ENCODE assay signal across 9 cellular contexts in the genomic region with DNA sequence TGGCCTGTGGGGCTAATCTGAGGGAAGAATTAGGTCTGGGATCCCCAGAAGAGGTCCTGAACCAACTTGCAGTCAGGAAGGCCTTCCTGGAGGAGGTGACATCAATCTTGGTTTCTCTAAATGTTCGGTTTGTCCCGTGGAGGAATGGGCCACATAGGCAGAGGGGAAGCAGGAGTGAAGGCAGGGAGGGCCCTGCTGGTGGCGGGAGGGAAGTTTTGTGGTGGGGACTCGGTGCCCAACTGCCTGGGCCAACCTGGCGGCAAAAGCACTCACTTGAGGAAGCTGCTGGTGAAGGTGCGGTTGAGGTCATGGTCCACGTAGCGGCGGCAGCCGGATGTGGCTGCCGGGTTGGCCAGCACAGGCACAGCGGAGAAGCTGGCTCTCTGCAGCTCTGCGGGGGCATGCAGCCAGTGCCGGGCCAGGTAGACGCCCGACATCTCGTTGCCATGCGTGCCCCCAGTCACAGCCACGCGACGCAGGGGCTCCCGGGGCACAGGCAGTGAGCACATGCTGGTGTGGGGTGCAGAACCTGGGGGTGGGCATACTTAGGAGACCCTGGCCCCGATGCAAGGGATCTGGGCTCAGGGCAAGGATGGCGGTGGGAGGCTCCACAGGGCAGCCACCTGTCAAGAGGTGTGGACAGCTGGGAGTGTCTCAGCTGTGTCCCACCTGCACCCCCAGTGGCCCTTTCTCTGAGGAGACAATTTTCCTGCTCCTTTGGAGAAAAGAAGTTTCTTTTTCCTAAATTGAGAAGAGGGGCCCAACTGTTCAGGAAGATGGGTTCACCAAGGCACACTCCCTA. TPM values are rescaled to one million over a fixed set of nuclear protein-coding genes. Genes with fewer than 3 reads are reported as not detected.
DNase-seq lines count a peak whose midpoint lies in the region; FAIRE-seq lines count a peak whose summit lies in the region.
"Had no signal": no experiment of that assay in that cellular context is flagged by ENCODE, and none has a peak within 500 bp of the region (broad histone marks: within the 10 kb centered on the region; RNA-seq: fewer than 3 reads in every experiment).

No MANE protein-coding gene starts in this region.

- H3K18ac ChIP-seq in mesenchymal stem cell (ENCODE audit: low read depth in 1 of 2, low read length in 2 of 2): no peak overlapping the region

- no peak overlapping the region for H3K14ac ChIP-seq in mesenchymal stem cell (ENCODE audit: low read length in 2 of 2)

- peak overlapping the region; percentile 41 for H3K4me3 Mint-ChIP-seq in activated CD4-positive, alpha-beta memory T cell treated with anti-CD3 and anti-CD28 coated beads, Interleukin-2, amount 10 ng/mL, durations not matched to agents 7 days and 5 days

- no peak overlapping the region for H3K4me3 ChIP-seq in mesenchymal stem cell (ENCODE audit: insufficient read depth in 1 of 2, low read depth in 1 of 2, low read length in 2 of 2)

- H3K4me2 ChIP-seq in mesenchymal stem cell (ENCODE audit: low read length, poor library complexity, severe bottlenecking): no peak overlapping the region

- no peaks in the 10 kb centered on the region for H3K9me3 Mint-ChIP-seq in activated CD4-positive, alpha-beta memory T cell treated with anti-CD3 and anti-CD28 coated beads, Interleukin-2, amount 10 ng/mL, durations not matched to agents 7 days and 5 days

- no peaks in the 10 kb centered on the region for H3K36me3 Mint-ChIP-seq in activated CD4-positive, alpha-beta memory T cell treated with anti-CD3 and anti-CD28 coated beads, Interleukin-2, amount 10 ng/mL, durations not matched to agents 7 days and 5 days (ENCODE audit: low read depth)

- no peaks in the 10 kb centered on the region for H3K79me1 ChIP-seq in mesenchymal stem cell (replicated peaks; ENCODE audit: low read length, poor library complexity, severe bottlenecking)

- H3K4ac ChIP-seq in mesenchymal stem cell (ENCODE audit: low read depth in 1 of 2, low read length in 2 of 2): no peak overlapping the region

- DNase-seq in GF-D8 (lab: John Stamatoyannopoulos, UW) (peak; percentile 38), HTR-8/SVneo (ENCODE audit: insufficient read length, low spot score) (no peak), mesenchymal stem cell (no peak), amniotic stem cell (lab: John Stamatoyannopoulos, UW) (no peak), retina (no peak), HT-29 (ENCODE audit: low spot score) (no peak), OCI-M2 (lab: John Stamatoyannopoulos, UW; ENCODE audit: unreplicated experiment) (no peak)
- DNase-seq in activated CD4-positive, alpha-beta memory T cell treated with anti-CD3 and anti-CD28 coated beads, Interleukin-2, amount 10 ng/mL, durations not matched to agents 7 days and 5 days: peak; percentile 80
- DNase-seq: NCI-H774 had no signal

- H4K91ac ChIP-seq in mesenchymal stem cell (ENCODE audit: low read length): peak overlapping the region; percentile 74

- no peak overlapping the region for H2BK12ac ChIP-seq in mesenchymal stem cell (ENCODE audit: low read length in 2 of 2)

- no peaks in the 10 kb centered on the region for H3K36me3 ChIP-seq in mesenchymal stem cell (ENCODE audit: control insufficient read depth in 1 of 2, insufficient read depth in 2 of 2, low read depth in 1 of 2, low read length in 2 of 2)

- no peak overlapping the region for H2BK5ac ChIP-seq in mesenchymal stem cell (ENCODE audit: low read depth, low read length, poor library complexity, severe bottlenecking)

- no peak overlapping the region for H3K27ac ChIP-seq in mesenchymal stem cell (ENCODE audit: low read length, poor library complexity, severe bottlenecking)

- 90% methylated on average over 23 of the region's 24 CpGs for WGBS in mesenchymal stem cell

- no peak overlapping the region for H2AK5ac ChIP-seq in mesenchymal stem cell (ENCODE audit: low read length, severe bottlenecking)

- H3K23ac ChIP-seq in mesenchymal stem cell (ENCODE audit: low read length in 2 of 2): no peak overlapping the region

- peak overlapping the region; percentile 80 for H3K27ac Mint-ChIP-seq in activated CD4-positive, alpha-beta memory T cell treated with anti-CD3 and anti-CD28 coated beads, Interleukin-2, amount 10 ng/mL, durations not matched to agents 7 days and 5 days

- no peak overlapping the region for H2BK120ac ChIP-seq in mesenchymal stem cell (ENCODE audit: low read depth, low read length)

- CTCF ChIA-PET in activated CD4-positive, alpha-beta memory T cell treated with anti-CD3 and anti-CD28 coated beads, Interleukin-2, amount 10 ng/mL, durations not matched to agents 7 days and 5 days (lab: Charles Lee): interaction anchor here (1.4 to 3.6 kb wide), 3 partner anchors 13 to 33 kb away, joined by 3 to 25 read pairs (median 7); a partner anchor contains a TSS

- peaks cover 3% of the 10 kb centered on the region for H3K27me3 Mint-ChIP-seq in activated CD4-positive, alpha-beta memory T cell treated with anti-CD3 and anti-CD28 coated beads, Interleukin-2, amount 10 ng/mL, durations not matched to agents 7 days and 5 days

- peaks cover 43% of the 10 kb centered on the region for H3K4me1 Mint-ChIP-seq in activated CD4-positive, alpha-beta memory T cell treated with anti-CD3 and anti-CD28 coated beads, Interleukin-2, amount 10 ng/mL, durations not matched to agents 7 days and 5 days

- H3K9ac ChIP-seq in mesenchymal stem cell (ENCODE audit: low read length): no peak overlapping the region

- H3K9me3 ChIP-seq in mesenchymal stem cell (ENCODE audit: control insufficient read depth, low read length): no peaks in the 10 kb centered on the region

- FAIRE-seq in HTR-8/SVneo (lab: Jason Lieb, UNC): peak; percentile 70

- peaks cover 3% of the 10 kb centered on the region for H3K4me1 ChIP-seq in mesenchymal stem cell (ENCODE audit: control insufficient read depth, insufficient read depth, low read depth, low read length)

- POLR2A ChIA-PET in activated CD4-positive, alpha-beta memory T cell treated with anti-CD3 and anti-CD28 coated beads, Interleukin-2, amount 10 ng/mL, durations not matched to agents 7 days and 5 days (lab: Charles Lee): interaction anchor here (0.9 to 2.5 kb wide), 5 partner anchors 11 to 162 kb away, joined by 3 to 17 read pairs (median 3); a partner anchor contains a TSS

- peaks cover 5 to 53% of the 10 kb centered on the region in 2 experiments for H3K27me3 ChIP-seq in mesenchymal stem cell (ENCODE audit: control insufficient read depth in 1 of 2, insufficient read depth in 1 of 2, low read length in 2 of 2)

- no peak overlapping the region for H2BK15ac ChIP-seq in mesenchymal stem cell (ENCODE audit: low read depth, poor library complexity, severe bottlenecking)

- H4K8ac ChIP-seq in mesenchymal stem cell (ENCODE audit: low read length): no peak overlapping the region

- no peak overlapping the region for H2AFZ ChIP-seq in mesenchymal stem cell (ENCODE audit: low read depth, low read length)

RNA-seq across cellular contexts. Expression of a gene that starts 3.8 kb away (rescaled TPM):
- under 1 TPM; 0.18 to 0.25 TPM for total RNA-seq in activated CD4-positive, alpha-beta memory T cell treated with anti-CD3 and anti-CD28 coated beads, Interleukin-2, amount 10 ng/mL, durations not matched to agents 7 days and 5 days
- polyA plus RNA-seq in mesenchymal stem cell (2013, experiment 1 of 2): not detected
- polyA plus RNA-seq in mesenchymal stem cell (2013, experiment 2 of 2): not detected
- total RNA-seq in HT-29 (2014; rRNA removed; shearing (Covaris generic)): 2.0 and 7.3 TPM in 2 replicates

RNA-seq across cellular contexts. Expression of a gene that starts 7.2 kb away (rescaled TPM):
- total RNA-seq in activated CD4-positive, alpha-beta memory T cell treated with anti-CD3 and anti-CD28 coated beads, Interleukin-2, amount 10 ng/mL, durations not matched to agents 7 days and 5 days: not detected
- not detected for polyA plus RNA-seq in mesenchymal stem cell (2013, experiment 1 of 2)
- polyA plus RNA-seq in mesenchymal stem cell (2013, experiment 2 of 2): not detected
- 2.2 and 5.4 TPM in 2 replicates for total RNA-seq in HT-29 (2014; rRNA removed; shearing (Covaris generic))

RNA-seq across cellular contexts. Expression of a gene that starts 17.0 kb away (rescaled TPM):
- total RNA-seq in activated CD4-positive, alpha-beta memory T cell treated with anti-CD3 and anti-CD28 coated beads, Interleukin-2, amount 10 ng/mL, durations not matched to agents 7 days and 5 days: 10 to 100 TPM in 1 of 2 experiments, 1 to 10 TPM in 1; 9.3 to 10.8 TPM
- polyA plus RNA-seq in mesenchymal stem cell (2013, experiment 1 of 2): 6.9 TPM
- 6.6 TPM for polyA plus RNA-seq in mesenchymal stem cell (2013, experiment 2 of 2)
- total RNA-seq in HT-29 (2014; rRNA removed; shearing (Covaris generic)): 60.0 and 72.9 TPM in 2 replicates

RNA-seq across cellular contexts. Expression of a gene that starts 27.7 kb away (rescaled TPM):
- not detected for total RNA-seq in activated CD4-positive, alpha-beta memory T cell treated with anti-CD3 and anti-CD28 coated beads, Interleukin-2, amount 10 ng/mL, durations not matched to agents 7 days and 5 days
- polyA plus RNA-seq in mesenchymal stem cell (2013, experiment 1 of 2): not detected
- polyA plus RNA-seq in mesenchymal stem cell (2013, experiment 2 of 2): not detected
- 1.1 TPM in 1 of 2 replicates, not detected in the other for total RNA-seq in HT-29 (2014; rRNA removed; shearing (Covaris generic))

RNA-seq across cellular contexts. Expression of a gene that starts 40.0 kb away (rescaled TPM):
- total RNA-seq in activated CD4-positive, alpha-beta memory T cell treated with anti-CD3 and anti-CD28 coated beads, Interleukin-2, amount 10 ng/mL, durations not matched to agents 7 days and 5 days: 100 to 1,000 TPM; 174 to 193 TPM
- 65.0 TPM for polyA plus RNA-seq in mesenchymal stem cell (2013, experiment 1 of 2)
- polyA plus RNA-seq in mesenchymal stem cell (2013, experiment 2 of 2): 60.8 TPM
- 384 and 431 TPM in 2 replicates for total RNA-seq in HT-29 (2014; rRNA removed; shearing (Covaris generic))

Comparison
In these comparisons a context has a peak if more than half of its experiments do, and no peak if none do; other contexts are left out.
1. DNase-seq: peak in GF-D8 (single experiment) and activated CD4-positive, alpha-beta memory T cell treated with anti-CD3 and anti-CD28 coated beads, Interleukin-2, amount 10 ng/mL, durations not matched to agents 7 days and 5 days (single experiment); none in HTR-8/SVneo (single experiment), mesenchymal stem cell (single experiment), amniotic stem cell (single experiment), retina (single experiment), HT-29 (single experiment) and OCI-M2 (single experiment).